25 cellular contexts compared by ENCODE assay signal in the genomic region with DNA sequence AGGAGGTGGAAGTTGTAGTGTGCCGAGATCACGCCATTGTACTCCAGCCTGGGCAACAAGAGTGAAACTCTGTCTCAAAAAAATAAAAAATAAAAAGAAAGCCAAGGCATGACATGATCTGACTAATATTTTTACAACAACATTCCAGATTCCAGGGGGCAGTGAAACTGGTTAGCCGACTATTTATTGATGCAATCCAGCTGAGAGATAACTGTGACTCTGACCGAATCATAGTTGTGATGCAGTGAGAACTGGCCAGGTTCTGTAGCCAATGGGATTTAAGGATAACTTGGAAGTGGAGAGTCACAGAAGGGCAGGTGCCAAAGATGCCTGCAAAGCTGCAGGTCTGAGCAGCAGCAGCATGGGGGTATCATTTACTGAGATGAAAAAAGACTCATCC.
DNase-seq lines count a peak whose midpoint lies in the region; ATAC-seq, FAIRE-seq and TF ChIP-seq lines count a peak whose summit lies in the region.
"Had no signal": no experiment of that assay in that cellular context is flagged by ENCODE, and none has a peak within 500 bp of the region (broad histone marks: within the 10 kb centered on the region; RNA-seq: fewer than 3 reads in every experiment).

No MANE protein-coding gene starts in this region.

- no peaks in the 10 kb centered on the region for H4K20me1 ChIP-seq in keratinocyte (ENCODE audit: control insufficient read depth, extremely low read depth, insufficient read depth, low read length)
- H4K20me1 ChIP-seq in GM23338 (replicated peaks; ENCODE audit: insufficient read depth) = no peaks in the 10 kb centered on the region

- no peak overlapping the region for H3K4me3 Mint-ChIP-seq in stimulated activated naive B cell treated with anti-CD40 and anti-IgM and Interleukin-4, amounts not matched to agents 10 μg/mL and 1 μg/mL and 100 μg/mL, for 72 hours
- no peak overlapping the region for H3K4me3 Mint-ChIP-seq in GM23338
- H3K4me3 Mint-ChIP-seq: activated CD4-positive, alpha-beta T cell treated with anti-CD3 and anti-CD28 coated beads, Interleukin-2, amount 10 ng/mL, durations not matched to agents 24 days and 14 days; central memory CD8-positive, alpha-beta T cell; H9; T-cell had no signal

- no peaks in the 10 kb centered on the region for H3K9me3 ChIP-seq in keratinocyte (ENCODE audit: control insufficient read depth, low read depth, low read length)
- H3K9me3 ChIP-seq: esophagus squamous epithelium, heart left ventricle, neutrophil had no signal

- no peak for TF ChIP-seq CTCF in choroid plexus epithelial cell (conservative IDR thresholded peaks at IDR 0.05; ENCODE audit: low read depth, low read length)
- TF ChIP-seq CTCF in keratinocyte (optimal IDR thresholded peaks at IDR 0.05 in 1 of 3, IDR thresholded peaks at IDR 0.05 in 1 of 3, conservative IDR thresholded peaks at IDR 0.05 in 1 of 3; ENCODE audit: extremely low read depth in 1 of 3, insufficient read depth in 2 of 3, low read length in 3 of 3) = no peak
- no peak for TF ChIP-seq CTCF in GM23338 (conservative IDR thresholded peaks at IDR 0.05; ENCODE audit: low read depth in 2 of 2)

- H3K4me1 Mint-ChIP-seq in stimulated activated naive B cell treated with anti-CD40 and anti-IgM and Interleukin-4, amounts not matched to agents 10 μg/mL and 1 μg/mL and 100 μg/mL, for 72 hours = no peaks in the 10 kb centered on the region
- H3K4me1 Mint-ChIP-seq in GM23338 = no peaks in the 10 kb centered on the region
- H3K4me1 Mint-ChIP-seq: activated CD4-positive, alpha-beta T cell treated with anti-CD3 and anti-CD28 coated beads, Interleukin-2, amount 10 ng/mL, durations not matched to agents 24 days and 14 days; central memory CD8-positive, alpha-beta T cell; H9 had no signal

- H3K27me3 Mint-ChIP-seq in stimulated activated naive B cell treated with anti-CD40 and anti-IgM and Interleukin-4, amounts not matched to agents 10 μg/mL and 1 μg/mL and 100 μg/mL, for 72 hours = peaks cover 19 to 24% of the 10 kb centered on the region in 2 donors
- no peaks in the 10 kb centered on the region for H3K27me3 Mint-ChIP-seq in GM23338 (ENCODE audit: insufficient read depth, low read depth, poor library complexity)

- no peaks in the 10 kb centered on the region for H3K9me1 ChIP-seq in keratinocyte (ENCODE audit: control insufficient read depth, extremely low read depth, insufficient read depth, low read length)

- DNase-seq in A172 (ENCODE audit: low spot score) (peak; percentile 38), HS-5 (ENCODE audit: low read depth) (peak; percentile 86), choroid plexus epithelial cell (ENCODE audit: low read depth) (peak; percentile 2), keratinocyte (ENCODE audit: low read depth, low spot score) (no peak), SIG-M5 (lab: John Stamatoyannopoulos, UW) (no peak), GM23338 (ENCODE audit: low spot score) (no peak), dedifferentiated amniotic fluid mesenchymal stem cell (ENCODE audit: extremely low spot score) (no peak)
- DNase-seq in stimulated activated naive B cell treated with anti-CD40 and anti-IgM and Interleukin-4, amounts not matched to agents 10 μg/mL and 1 μg/mL and 100 μg/mL, for 72 hours = no peak
- DNase-seq: activated CD4-positive, alpha-beta T cell treated with anti-CD3 and anti-CD28 coated beads, Interleukin-2, amount 10 ng/mL, durations not matched to agents 24 days and 14 days; activated CD8-positive, alpha-beta memory T cell treated with anti-CD3 and anti-CD28 coated beads, Interleukin-2, amount 50 U/mL, for 4 hours; activated effector memory CD4-positive, alpha-beta T cell treated with anti-CD3 and anti-CD28 coated beads, Interleukin-2, amount 50 U/mL, for 16 hours; esophagus squamous epithelium; H9; heart left ventricle; KBM-7; NCI-H187 treated with DMSO at 0.1 percent for 48 hours; NCI-H748 treated with DMSO at 0.1 percent for 48 hours; SHP77 treated with DMSO at 0.1 percent for 48 hours; stimulated activated CD4-positive, alpha-beta T cell treated with anti-CD3 and anti-CD28 coated beads, Interleukin-12 subunit alpha, Interleukin-12 subunit beta, amount 100 ng/mL, for 4 hours; T-cell had no signal

- H3K4me2 ChIP-seq in keratinocyte (ENCODE audit: control insufficient read depth, extremely low read depth, insufficient read depth, low read depth, low read length) (peak overlapping the region; percentile 27), GM23338 (no peak overlapping the region)

- no peaks in the 10 kb centered on the region for H3K27me3 ChIP-seq in keratinocyte (ENCODE audit: control insufficient read depth, extremely low read depth, insufficient read depth, low read length)
- no peaks in the 10 kb centered on the region for H3K27me3 ChIP-seq in GM23338 (ENCODE audit: insufficient read depth)
- H3K27me3 ChIP-seq: esophagus squamous epithelium, heart left ventricle, neutrophil had no signal

- H3K79me2 ChIP-seq in keratinocyte (ENCODE audit: control insufficient read depth, insufficient read depth, low read length) = no peaks in the 10 kb centered on the region
- H3K79me2 ChIP-seq in GM23338 (replicated peaks; ENCODE audit: insufficient read depth) = no peaks in the 10 kb centered on the region

- peaks cover 0 to 3% of the 10 kb centered on the region in 2 donors for H3K9me3 Mint-ChIP-seq in stimulated activated naive B cell treated with anti-CD40 and anti-IgM and Interleukin-4, amounts not matched to agents 10 μg/mL and 1 μg/mL and 100 μg/mL, for 72 hours
- H3K9me3 Mint-ChIP-seq in GM23338 = no peaks in the 10 kb centered on the region
- H3K9me3 Mint-ChIP-seq: central memory CD8-positive, alpha-beta T cell; H9; T-cell had no signal

- H3K4me1 ChIP-seq in keratinocyte (ENCODE audit: control insufficient read depth, extremely low read depth, insufficient read depth, low read length) (no peaks in the 10 kb centered on the region), GM23338 (ENCODE audit: insufficient read depth) (no peaks in the 10 kb centered on the region)
- H3K4me1 ChIP-seq: esophagus squamous epithelium, heart left ventricle had no signal

- H3K36me3 ChIP-seq in keratinocyte (ENCODE audit: control insufficient read depth in 2 of 2, extremely low read depth in 1 of 2, insufficient read depth in 2 of 2, low read length in 2 of 2) (no peaks in the 10 kb centered on the region), GM23338 (ENCODE audit: insufficient read depth) (no peaks in the 10 kb centered on the region)
- H3K36me3 ChIP-seq: esophagus squamous epithelium, heart left ventricle, neutrophil had no signal

- no peak overlapping the region for H3K27ac Mint-ChIP-seq in stimulated activated naive B cell treated with anti-CD40 and anti-IgM and Interleukin-4, amounts not matched to agents 10 μg/mL and 1 μg/mL and 100 μg/mL, for 72 hours
- H3K27ac Mint-ChIP-seq in GM23338 = no peak overlapping the region
- H3K27ac Mint-ChIP-seq: activated CD4-positive, alpha-beta T cell treated with anti-CD3 and anti-CD28 coated beads, Interleukin-2, amount 10 ng/mL, durations not matched to agents 24 days and 14 days; H9; T-cell had no signal

- no peaks in the 10 kb centered on the region; the same call in 1 of the 2 replicates for H3K9me2 ChIP-seq in GM23338 (ENCODE audit: insufficient read depth)

- H3K27ac ChIP-seq in keratinocyte (ENCODE audit: control insufficient read depth, insufficient read depth, low read length) = no peak overlapping the region
- no peak overlapping the region for H3K27ac ChIP-seq in GM23338 (ENCODE audit: low read depth)
- H3K27ac ChIP-seq: C4-2B, esophagus squamous epithelium, heart left ventricle, neutrophil had no signal

- ATAC-seq in stimulated activated naive B cell treated with anti-CD40 and anti-IgM and Interleukin-4, amounts not matched to agents 10 μg/mL and 1 μg/mL and 100 μg/mL, for 72 hours (replicated peaks) = no peak
- no peak for ATAC-seq in GM23338
- ATAC-seq: heart left ventricle, T-cell had no signal

- H2AFZ ChIP-seq in keratinocyte (ENCODE audit: control insufficient read depth, low read length) (no peak overlapping the region), GM23338 (no peak overlapping the region)

- no peaks in the 10 kb centered on the region for H3K36me3 Mint-ChIP-seq in stimulated activated naive B cell treated with anti-CD40 and anti-IgM and Interleukin-4, amounts not matched to agents 10 μg/mL and 1 μg/mL and 100 μg/mL, for 72 hours
- H3K36me3 Mint-ChIP-seq in GM23338 (ENCODE audit: low read depth) = no peaks in the 10 kb centered on the region
- H3K36me3 Mint-ChIP-seq: T-cell had no signal

- no peak overlapping the region for H3K9ac ChIP-seq in keratinocyte (ENCODE audit: control insufficient read depth, extremely low read depth, insufficient read depth, low read length)

- no peak overlapping the region for H3K4me3 ChIP-seq in choroid plexus epithelial cell (ENCODE audit: low read depth, low read length)
- no peak overlapping the region for H3K4me3 ChIP-seq in keratinocyte (ENCODE audit: control insufficient read depth in 2 of 3, extremely low read depth in 1 of 3, insufficient read depth in 2 of 3, low read depth in 1 of 3, low read length in 3 of 3)
- no peak overlapping the region for H3K4me3 ChIP-seq in GM23338
- H3K4me3 ChIP-seq: esophagus squamous epithelium, heart left ventricle, lung had no signal

- dilution Hi-C loops in keratinocyte (cut with MboI; ENCODE audit: extremely low pct_ligation_motif_present, low sequenced_read_pairs) = no loop called here

- FAIRE-seq in keratinocyte (lab: Jason Lieb, UNC) = no peak
- FAIRE-seq: A204.1 had no signal

- no peaks in the 10 kb centered on the region for H3F3A ChIP-seq in GM23338 (replicated peaks; ENCODE audit: low read depth)

Comparison
In these comparisons a context has a peak if more than half of its experiments do, and no peak if none do; other contexts are left out.
1. DNase-seq: peak in A172 (single experiment), HS-5 (single experiment) and choroid plexus epithelial cell (single experiment); none in keratinocyte (single experiment), SIG-M5 (single experiment), stimulated activated naive B cell treated with anti-CD40 and anti-IgM and Interleukin-4, amounts not matched to agents 10 μg/mL and 1 μg/mL and 100 μg/mL, for 72 hours (single experiment), GM23338 (single experiment) and dedifferentiated amniotic fluid mesenchymal stem cell (single experiment).